Comparison of ENCODE assay signal across 15 cellular contexts in genomic region chr13:33271759-33272158, GRCh38. TPM values are rescaled to one million over a fixed set of nuclear protein-coding genes. Genes with fewer than 3 reads are reported as not detected.
DNase-seq lines count a peak whose midpoint lies in the region; ATAC-seq and TF ChIP-seq lines count a peak whose summit lies in the region.
"Had no signal": no experiment of that assay in that cellular context is flagged by ENCODE, and none has a peak within 500 bp of the region (broad histone marks: within the 10 kb centered on the region; RNA-seq: fewer than 3 reads in every experiment).

No MANE protein-coding gene starts in this region.

- H3K27me3 ChIP-seq in left ventricle myocardium inferior (ENCODE audit: low read depth) (no peaks in the 10 kb centered on the region), upper lobe of right lung (no peaks in the 10 kb centered on the region)
- H3K27me3 ChIP-seq: foreskin keratinocyte had no signal

- peaks cover 44% of the 10 kb centered on the region for H3K36me3 Mint-ChIP-seq in osteocyte (ENCODE audit: unreplicated experiment)
- H3K36me3 Mint-ChIP-seq in activated CD4-positive, alpha-beta T cell treated with anti-CD3 and anti-CD28 coated beads for 36 hours (ENCODE audit: low read depth) = no peaks in the 10 kb centered on the region
- H3K36me3 Mint-ChIP-seq: activated naive CD4-positive, alpha-beta T cell treated with anti-CD3 and anti-CD28 coated beads, Interleukin-2, amount 50 U/mL, for 24 hours had no signal

- H3K27ac Mint-ChIP-seq in osteocyte (ENCODE audit: unreplicated experiment) = peak overlapping the region; percentile 89
- no peak overlapping the region for H3K27ac Mint-ChIP-seq in activated CD4-positive, alpha-beta T cell treated with anti-CD3 and anti-CD28 coated beads for 36 hours
- H3K27ac Mint-ChIP-seq: activated CD4-positive, alpha-beta T cell treated with anti-CD3 and anti-CD28 coated beads, Interleukin-2, amount 10 ng/mL, durations not matched to agents 7 days and 5 days; activated naive CD4-positive, alpha-beta T cell treated with anti-CD3 and anti-CD28 coated beads, Interleukin-2, amount 50 U/mL, for 24 hours had no signal

- CTCF ChIA-PET in activated CD4-positive, alpha-beta T cell treated with anti-CD3 and anti-CD28 coated beads for 36 hours (lab: Charles Lee) = no interaction called here

- H3K4me3 ChIP-seq in left ventricle myocardium inferior = no peak overlapping the region
- no peak overlapping the region for H3K4me3 ChIP-seq in fibroblast of villous mesenchyme (ENCODE audit: low read depth, low read length)
- no peak overlapping the region for H3K4me3 ChIP-seq in upper lobe of right lung
- H3K4me3 ChIP-seq: thoracic aorta had no signal

- H3K27me3 Mint-ChIP-seq in osteocyte (ENCODE audit: unreplicated experiment) = no peaks in the 10 kb centered on the region
- H3K27me3 Mint-ChIP-seq in activated CD4-positive, alpha-beta T cell treated with anti-CD3 and anti-CD28 coated beads for 36 hours = peaks cover 4% of the 10 kb centered on the region

- peaks cover 100% of the 10 kb centered on the region for H3K4me1 ChIP-seq in left ventricle myocardium inferior
- peaks cover 60% of the 10 kb centered on the region for H3K4me1 ChIP-seq in upper lobe of right lung
- H3K4me1 ChIP-seq: parathyroid adenoma had no signal

- no peak for ATAC-seq in left cardiac atrium
- no peak for ATAC-seq in upper lobe of right lung
- no peak for ATAC-seq in activated CD4-positive, alpha-beta T cell treated with anti-CD3 and anti-CD28 coated beads for 36 hours

- intact Hi-C loops in left ventricle myocardium inferior (cut with micrococcal nuclease) = no loop called here
- intact Hi-C loops in left cardiac atrium (cut with DNase I) = no loop called here
- intact Hi-C loops in upper lobe of right lung (cut with DNase I) = no loop called here
- intact Hi-C loops in activated CD4-positive, alpha-beta T cell treated with anti-CD3 and anti-CD28 coated beads for 36 hours (cut with DNase I, micrococcal nuclease) = no loop called here

- POLR2A ChIA-PET in activated CD4-positive, alpha-beta T cell treated with anti-CD3 and anti-CD28 coated beads for 36 hours (lab: Charles Lee) = interaction anchor here (0.6 kb wide), 1 partner anchor 774 kb away, joined by 3 read pairs; no protein-coding TSS in a partner anchor

- H3K4me1 Mint-ChIP-seq in osteocyte (ENCODE audit: unreplicated experiment) = peaks cover 90% of the 10 kb centered on the region
- H3K4me1 Mint-ChIP-seq in activated CD4-positive, alpha-beta T cell treated with anti-CD3 and anti-CD28 coated beads for 36 hours = no peaks in the 10 kb centered on the region
- H3K4me1 Mint-ChIP-seq: activated CD4-positive, alpha-beta T cell treated with anti-CD3 and anti-CD28 coated beads, Interleukin-2, amount 10 ng/mL, durations not matched to agents 7 days and 5 days; activated naive CD4-positive, alpha-beta T cell treated with anti-CD3 and anti-CD28 coated beads, Interleukin-2, amount 50 U/mL, for 24 hours had no signal

- H3K27ac ChIP-seq in left ventricle myocardium inferior (replicated peaks) = peak overlapping the region; percentile 77
- H3K27ac ChIP-seq in upper lobe of right lung = peak overlapping the region; percentile 45
- H3K27ac ChIP-seq: foreskin keratinocyte, parathyroid adenoma, thoracic aorta had no signal

- H3K36me3 ChIP-seq in left ventricle myocardium inferior = no peaks in the 10 kb centered on the region
- no peaks in the 10 kb centered on the region for H3K36me3 ChIP-seq in upper lobe of right lung
- H3K36me3 ChIP-seq: thoracic aorta had no signal

- H3K9me3 ChIP-seq in left ventricle myocardium inferior (replicated peaks) = no peaks in the 10 kb centered on the region
- no peaks in the 10 kb centered on the region for H3K9me3 ChIP-seq in upper lobe of right lung
- H3K9me3 ChIP-seq: thoracic aorta had no signal

- peaks cover 3% of the 10 kb centered on the region for H3K9me3 Mint-ChIP-seq in osteocyte (ENCODE audit: unreplicated experiment)
- no peaks in the 10 kb centered on the region for H3K9me3 Mint-ChIP-seq in activated CD4-positive, alpha-beta T cell treated with anti-CD3 and anti-CD28 coated beads for 36 hours (ENCODE audit: low read depth)
- H3K9me3 Mint-ChIP-seq: activated CD4-positive, alpha-beta T cell treated with anti-CD3 and anti-CD28 coated beads, Interleukin-2, amount 10 ng/mL, durations not matched to agents 7 days and 5 days; activated naive CD4-positive, alpha-beta T cell treated with anti-CD3 and anti-CD28 coated beads, Interleukin-2, amount 50 U/mL, for 24 hours had no signal

- H3K4me3 Mint-ChIP-seq in osteocyte (ENCODE audit: unreplicated experiment) = peak overlapping the region; percentile 8
- no peak overlapping the region for H3K4me3 Mint-ChIP-seq in activated CD4-positive, alpha-beta T cell treated with anti-CD3 and anti-CD28 coated beads for 36 hours
- H3K4me3 Mint-ChIP-seq: activated CD4-positive, alpha-beta T cell treated with anti-CD3 and anti-CD28 coated beads, Interleukin-2, amount 10 ng/mL, durations not matched to agents 7 days and 5 days; activated naive CD4-positive, alpha-beta T cell treated with anti-CD3 and anti-CD28 coated beads, Interleukin-2, amount 50 U/mL, for 24 hours had no signal

- DNase-seq in left ventricle myocardium inferior = no peak
- no peak for DNase-seq in left cardiac atrium
- DNase-seq in fibroblast of villous mesenchyme (ENCODE audit: low read depth) = peak; percentile 64
- DNase-seq in osteocyte (ENCODE audit: extremely low spot score, unreplicated experiment) = no peak
- DNase-seq in upper lobe of right lung = no peak
- DNase-seq in superior temporal gyrus (ENCODE audit: extremely low spot score) = no peak
- DNase-seq in stimulated activated naive CD4-positive, alpha-beta T cell (lab: John Stamatoyannopoulos, UW) = no peak
- no peak for DNase-seq in activated CD4-positive, alpha-beta T cell treated with anti-CD3 and anti-CD28 coated beads for 36 hours
- DNase-seq: activated CD4-positive, alpha-beta T cell treated with anti-CD3 and anti-CD28 coated beads, Interleukin-2, amount 10 ng/mL, durations not matched to agents 7 days and 5 days; NCI-H2029 treated with DMSO at 0.1 percent for 48 hours; NCI-H524 had no signal

- TF ChIP-seq CTCF in left ventricle myocardium inferior (IDR thresholded peaks at IDR 0.05; ENCODE audit: borderline replicate concordance) = no peak
- TF ChIP-seq CTCF in fibroblast of villous mesenchyme (IDR thresholded peaks at IDR 0.05; ENCODE audit: insufficient read depth, low read depth, low read length) = no peak
- no peak for TF ChIP-seq CTCF in osteocyte (IDR thresholded peaks at IDR 0.05)
- TF ChIP-seq CTCF in upper lobe of right lung (IDR thresholded peaks at IDR 0.05) = no peak

RNA-seq across cellular contexts. Expression of gene STARD13, which starts 13.8 kb away (rescaled TPM):
- total RNA-seq in left ventricle myocardium inferior (29.9 TPM), left cardiac atrium (10 to 100 TPM; 26.8 to 33.3 TPM), fibroblast of villous mesenchyme (48.0 and 52.2 TPM in 2 replicates), osteocyte (64.8 and 72.0 TPM in 2 replicates), upper lobe of right lung (60.4 TPM)
- total RNA-seq in activated CD4-positive, alpha-beta T cell treated with anti-CD3 and anti-CD28 coated beads for 36 hours = under 1 TPM; 0.35 to 0.57 TPM

Comparison
In these comparisons a context has a peak if more than half of its experiments do, and no peak if none do; other contexts are left out.
1. RNA of gene STARD13, which starts 13.8 kb away (total RNA-seq): 64.8 to 72.0 TPM in osteocyte, 60.4 TPM in upper lobe of right lung (single experiment), 48.0 to 52.2 TPM in fibroblast of villous mesenchyme, 26.8 to 33.3 TPM in left cardiac atrium and 29.9 TPM in left ventricle myocardium inferior (single experiment); 0.35 to 0.57 TPM in activated CD4-positive, alpha-beta T cell treated with anti-CD3 and anti-CD28 coated beads for 36 hours; every median in the first group is over 10 times any median in the second.